8 cellular contexts compared by ENCODE assay signal in genomic region chr2:212777020-212777491, GRCh38.
DNase-seq lines count a peak whose midpoint lies in the region; ATAC-seq and TF ChIP-seq lines count a peak whose summit lies in the region.

No MANE protein-coding gene starts in this region.

- H3K27me3 ChIP-seq in body of pancreas = no peaks in the 10 kb centered on the region
- no peaks in the 10 kb centered on the region for H3K27me3 ChIP-seq in vagina

- intact Hi-C loops in body of pancreas (cut with DNase I) (loop anchor here (10.0 kb wide), 1 partner anchor 378 kb away; the partner anchor contains the start of gene IKZF2), vagina (cut with DNase I) (loop anchor here (5.0 kb wide), 1 partner anchor 375 kb away; the partner anchor contains the start of gene IKZF2), posterior cingulate gyrus (cut with DNase I) (loop anchor here (2.0 kb wide), 1 partner anchor 376 kb away; no protein-coding TSS in a partner anchor)

- H3K9me3 ChIP-seq in body of pancreas (no peaks in the 10 kb centered on the region), vagina (no peaks in the 10 kb centered on the region)

- H3K4me3 ChIP-seq in body of pancreas = no peak overlapping the region
- no peak overlapping the region for H3K4me3 ChIP-seq in vagina

- peaks cover 3% of the 10 kb centered on the region for H3K4me1 ChIP-seq in body of pancreas
- no peaks in the 10 kb centered on the region for H3K4me1 ChIP-seq in vagina

- ATAC-seq in HG02884 (IDR thresholded peaks at IDR 0.05; ENCODE audit: unreplicated experiment) (peak; percentile 64), body of pancreas (no peak)

- peak; percentile 42 for DNase-seq in AG08395 (ENCODE audit: low spot score)
- peak; percentile 34 for DNase-seq in GM13976 (ENCODE audit: low spot score)
- peak; percentile 65 for DNase-seq in NCI-H2227 (lab: John Stamatoyannopoulos, UW; ENCODE audit: unreplicated experiment)
- DNase-seq in body of pancreas = no peak
- DNase-seq in left kidney (ENCODE audit: low read depth, low spot score) = peak; percentile 54
- no peak for DNase-seq in vagina (ENCODE audit: extremely low spot score in 2 of 2)
- no peak for DNase-seq in posterior cingulate gyrus

- TF ChIP-seq POLR2A in body of pancreas (IDR thresholded peaks at IDR 0.05) = no peak
- no peak for TF ChIP-seq POLR2A in vagina (IDR thresholded peaks at IDR 0.05)

- in situ Hi-C loops in GM13976 (cut with MboI; ENCODE audit: low sequenced_read_pairs, unreplicated experiment) = no loop called here

- H3K27ac ChIP-seq in body of pancreas (no peak overlapping the region), vagina (no peak overlapping the region)

- H3K36me3 ChIP-seq in body of pancreas (replicated peaks in 1 of 2; ENCODE audit: insufficient read depth in 1 of 2, low read depth in 2 of 2) (no peaks in the 10 kb centered on the region), vagina (no peaks in the 10 kb centered on the region)

- 4 to 6% methylated on average over 3 of the region's 3 CpGs for WGBS in body of pancreas, 2 donors

- TF ChIP-seq CTCF in GM13976 (IDR thresholded peaks at IDR 0.05; ENCODE audit: borderline replicate concordance, control extremely low read depth, extremely low read depth, insufficient read depth, missing control alignments) = no peak
- peak; percentile 25 to 69 (median 59) for TF ChIP-seq CTCF in body of pancreas (IDR thresholded peaks at IDR 0.05)
- TF ChIP-seq CTCF in vagina (IDR thresholded peaks at IDR 0.05) = peak in 2 of 3 experiments; percentile 43 to 59

Comparison
In these comparisons a context has a peak if more than half of its experiments do, and no peak if none do; other contexts are left out.
1. DNase-seq: peak in AG08395 (single experiment), GM13976 (single experiment), NCI-H2227 (single experiment) and left kidney (single experiment); none in body of pancreas (0 of 4), vagina (0 of 2) and posterior cingulate gyrus (0 of 10).